ENCODE assay signal across 12 cellular contexts in genomic region chr12:25322918-25323773, GRCh38.
DNase-seq lines count a peak whose midpoint lies in the region; ATAC-seq and TF ChIP-seq lines count a peak whose summit lies in the region.
"Had no signal": no experiment of that assay in that cellular context is flagged by ENCODE, and none has a peak within 500 bp of the region (broad histone marks: within the 10 kb centered on the region; RNA-seq: fewer than 3 reads in every experiment).

No MANE protein-coding gene starts in this region.

- H3K9me3 Mint-ChIP-seq in CD8-positive, alpha-beta T cell: no peaks in the 10 kb centered on the region
- no peaks in the 10 kb centered on the region for H3K9me3 Mint-ChIP-seq in activated naive CD8-positive, alpha-beta T cell treated with anti-CD3 and anti-CD28 coated beads for 36 hours

- no peak for TF ChIP-seq EP300 in gastroesophageal sphincter (IDR thresholded peaks at IDR 0.05)

- TF ChIP-seq CTCF in CD8-positive, alpha-beta T cell (IDR thresholded peaks at IDR 0.05): no peak
- TF ChIP-seq CTCF in gastroesophageal sphincter (IDR thresholded peaks at IDR 0.05): no peak

- peak overlapping the region; percentile 20 for H3K27ac ChIP-seq in CD8-positive, alpha-beta T cell (ENCODE audit: low read depth, low read length)
- H3K27ac ChIP-seq in gastroesophageal sphincter: no peak overlapping the region
- H3K27ac ChIP-seq: HL-60, vagina had no signal

- intact Hi-C loops in CD8-positive, alpha-beta T cell (cut with DNase I, micrococcal nuclease): loop anchor here (2.0 to 5.0 kb wide), 5 partner anchors 14 to 128 kb away; partner anchors contain the start of genes KRAS (in 2 of the 2), DNAI7 (in 1 of the 2) and ETFRF1 (in 1 of the 2)
- intact Hi-C loops in Right ventricle myocardium superior (cut with DNase I): no loop called here

- POLR2A ChIA-PET in CD8-positive, alpha-beta T cell (lab: Charles Lee): interaction anchor here (1.2 to 1.9 kb wide), 4 partner anchors 9 to 74 kb away, joined by 3 to 11 read pairs (median 6); no protein-coding TSS in a partner anchor

- CTCF ChIA-PET in CD8-positive, alpha-beta T cell (lab: Charles Lee): interaction anchor here (0.8 to 2.4 kb wide), 3 partner anchors 12 to 64 kb away, joined by 4 to 10 read pairs (median 7); no protein-coding TSS in a partner anchor

- no peak for TF ChIP-seq POLR2A in gastroesophageal sphincter (IDR thresholded peaks at IDR 0.05)

- peak overlapping the region; percentile 94 for H3K27ac Mint-ChIP-seq in CD8-positive, alpha-beta T cell
- peak overlapping the region; percentile 88 for H3K27ac Mint-ChIP-seq in activated naive CD8-positive, alpha-beta T cell treated with anti-CD3 and anti-CD28 coated beads for 36 hours

- no peaks in the 10 kb centered on the region for H3K36me3 ChIP-seq in CD8-positive, alpha-beta T cell (ENCODE audit: insufficient read depth, low read length)
- no peaks in the 10 kb centered on the region for H3K36me3 ChIP-seq in gastroesophageal sphincter
- H3K36me3 ChIP-seq: vagina had no signal

- peaks cover 46% of the 10 kb centered on the region for H3K4me1 Mint-ChIP-seq in CD8-positive, alpha-beta T cell (ENCODE audit: low read depth)
- H3K4me1 Mint-ChIP-seq in activated naive CD8-positive, alpha-beta T cell treated with anti-CD3 and anti-CD28 coated beads for 36 hours: peaks cover 54% of the 10 kb centered on the region

- no peak for DNase-seq in CD8-positive, alpha-beta T cell
- DNase-seq in KBM-7 (peak; percentile 18), lung microvascular endothelial cell (ENCODE audit: low read depth in 2 of 2) (peak; percentile 36 to 80), Right ventricle myocardium superior (no peak)
- DNase-seq in activated naive CD8-positive, alpha-beta T cell treated with anti-CD3 and anti-CD28 coated beads for 36 hours: no peak
- DNase-seq: NCI-H2171 had no signal

- peaks cover 37% of the 10 kb centered on the region for H3K4me1 ChIP-seq in CD8-positive, alpha-beta T cell (ENCODE audit: insufficient read depth, low read length)
- H3K4me1 ChIP-seq in gastroesophageal sphincter: no peaks in the 10 kb centered on the region
- H3K4me1 ChIP-seq: vagina had no signal

- no peaks in the 10 kb centered on the region for H3K27me3 ChIP-seq in CD8-positive, alpha-beta T cell (ENCODE audit: insufficient read depth, low read length)
- H3K27me3 ChIP-seq in gastroesophageal sphincter: no peaks in the 10 kb centered on the region
- H3K27me3 ChIP-seq: vagina had no signal

- no peaks in the 10 kb centered on the region for H3K9me3 ChIP-seq in CD8-positive, alpha-beta T cell (ENCODE audit: low read length)
- no peaks in the 10 kb centered on the region for H3K9me3 ChIP-seq in gastroesophageal sphincter
- H3K9me3 ChIP-seq: vagina had no signal

- in situ Hi-C loops in KBM-7 (cut with MboI; ENCODE audit: low pct_unique_long_range_greater_than_20kb, low sequenced_read_pairs): no loop called here

- peak; percentile 65 for ATAC-seq in CD8-positive, alpha-beta T cell
- no peak for ATAC-seq in esophagus mucosa
- ATAC-seq in GM18519 (IDR thresholded peaks at IDR 0.05; ENCODE audit: low FRiP score, unreplicated experiment): no peak
- no peak for ATAC-seq in gastroesophageal sphincter
- ATAC-seq in Right ventricle myocardium superior (ENCODE audit: poor library complexity): no peak
- ATAC-seq: HCT116 had no signal

- peak overlapping the region; percentile 10 for H3K4me3 ChIP-seq in CD8-positive, alpha-beta T cell (ENCODE audit: low read depth, low read length)
- H3K4me3 ChIP-seq in gastroesophageal sphincter: no peak overlapping the region
- H3K4me3 ChIP-seq: vagina had no signal

- H3K4me3 Mint-ChIP-seq in CD8-positive, alpha-beta T cell: peak overlapping the region; percentile 74
- peak overlapping the region; percentile 72 for H3K4me3 Mint-ChIP-seq in activated naive CD8-positive, alpha-beta T cell treated with anti-CD3 and anti-CD28 coated beads for 36 hours

- H3K36me3 Mint-ChIP-seq in CD8-positive, alpha-beta T cell: no peaks in the 10 kb centered on the region
- no peaks in the 10 kb centered on the region for H3K36me3 Mint-ChIP-seq in activated naive CD8-positive, alpha-beta T cell treated with anti-CD3 and anti-CD28 coated beads for 36 hours

- WGBS in gastroesophageal sphincter (ENCODE audit: low coverage in 1 of 2), 2 donors: 36 to 52% methylated on average over 3 to 5 of the region's 5 CpGs

- H3K27me3 Mint-ChIP-seq in CD8-positive, alpha-beta T cell (ENCODE audit: low read depth): no peaks in the 10 kb centered on the region
- no peaks in the 10 kb centered on the region for H3K27me3 Mint-ChIP-seq in activated naive CD8-positive, alpha-beta T cell treated with anti-CD3 and anti-CD28 coated beads for 36 hours

Comparison
In these comparisons a context has a peak if more than half of its experiments do, and no peak if none do; other contexts are left out.
1. DNase-seq: peak in KBM-7 (single experiment) and lung microvascular endothelial cell (2 of 2); none in CD8-positive, alpha-beta T cell (0 of 7), activated naive CD8-positive, alpha-beta T cell treated with anti-CD3 and anti-CD28 coated beads for 36 hours (single experiment) and Right ventricle myocardium superior (single experiment).